Comparison of ENCODE assay signal across 4 cellular contexts in genomic region chr17:47016966-47017365, GRCh38. TPM values are rescaled to one million over a fixed set of nuclear protein-coding genes. Genes with fewer than 3 reads are reported as not detected.
"Had no signal": no experiment of that assay in that cellular context is flagged by ENCODE, and none has a peak within 500 bp of the region (broad histone marks: within the 10 kb centered on the region; RNA-seq: fewer than 3 reads in every experiment).

No MANE protein-coding gene starts in this region.

RNA-seq across cellular contexts. Expression of gene RPRML, which starts 37.9 kb away (rescaled TPM):
- total RNA-seq: LHCN-M2, M059J, MCF 10A, NCI-H460 had no signal
